1 cellular context compared by ENCODE assay signal in the genomic region with DNA sequence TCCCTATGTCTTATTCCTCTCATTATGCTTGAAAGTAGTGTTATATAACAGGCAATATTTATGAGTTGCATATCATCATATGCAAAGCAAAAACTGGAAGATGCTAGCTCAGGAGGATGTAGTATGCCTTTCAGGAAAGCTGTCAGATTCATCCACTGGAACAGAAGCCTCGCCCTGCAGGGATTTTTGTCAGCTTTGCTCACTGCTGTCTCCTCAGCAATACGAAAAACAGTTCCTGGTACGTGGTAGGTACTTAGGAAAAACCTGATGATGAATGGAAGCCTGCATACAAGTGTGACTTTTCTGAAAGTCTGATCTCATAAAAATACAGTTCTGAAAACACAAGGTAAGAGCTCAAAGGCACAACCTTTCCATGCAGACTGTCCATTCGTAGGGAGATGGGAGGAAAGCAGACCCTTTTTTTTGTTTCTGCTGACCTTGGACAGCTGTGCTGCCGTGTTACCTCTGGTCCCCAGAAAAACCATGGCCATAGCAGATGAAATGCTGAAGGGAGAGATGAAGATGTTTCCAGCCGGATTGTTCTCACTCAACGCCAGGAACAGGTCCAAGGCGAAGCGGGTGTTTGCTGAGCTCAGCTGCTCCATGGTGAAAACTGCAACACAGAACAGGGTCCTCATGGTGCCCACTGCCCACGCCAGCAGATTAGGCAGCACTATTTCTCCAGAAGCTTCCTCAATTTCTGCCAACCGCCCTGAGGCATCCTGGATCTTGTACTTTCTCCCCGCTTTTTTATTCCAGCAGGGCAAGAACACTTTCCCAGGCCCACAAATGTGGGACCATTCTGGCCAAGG.
TF ChIP-seq lines count a peak whose summit lies in the region.

No MANE protein-coding gene starts in this region.

TF ChIP-seq in GM23338, 12 proteins besides CTCF, POLR2A, EP300 and RAD21 (continued from another document):
- TF ChIP-seq, protein P1, sequence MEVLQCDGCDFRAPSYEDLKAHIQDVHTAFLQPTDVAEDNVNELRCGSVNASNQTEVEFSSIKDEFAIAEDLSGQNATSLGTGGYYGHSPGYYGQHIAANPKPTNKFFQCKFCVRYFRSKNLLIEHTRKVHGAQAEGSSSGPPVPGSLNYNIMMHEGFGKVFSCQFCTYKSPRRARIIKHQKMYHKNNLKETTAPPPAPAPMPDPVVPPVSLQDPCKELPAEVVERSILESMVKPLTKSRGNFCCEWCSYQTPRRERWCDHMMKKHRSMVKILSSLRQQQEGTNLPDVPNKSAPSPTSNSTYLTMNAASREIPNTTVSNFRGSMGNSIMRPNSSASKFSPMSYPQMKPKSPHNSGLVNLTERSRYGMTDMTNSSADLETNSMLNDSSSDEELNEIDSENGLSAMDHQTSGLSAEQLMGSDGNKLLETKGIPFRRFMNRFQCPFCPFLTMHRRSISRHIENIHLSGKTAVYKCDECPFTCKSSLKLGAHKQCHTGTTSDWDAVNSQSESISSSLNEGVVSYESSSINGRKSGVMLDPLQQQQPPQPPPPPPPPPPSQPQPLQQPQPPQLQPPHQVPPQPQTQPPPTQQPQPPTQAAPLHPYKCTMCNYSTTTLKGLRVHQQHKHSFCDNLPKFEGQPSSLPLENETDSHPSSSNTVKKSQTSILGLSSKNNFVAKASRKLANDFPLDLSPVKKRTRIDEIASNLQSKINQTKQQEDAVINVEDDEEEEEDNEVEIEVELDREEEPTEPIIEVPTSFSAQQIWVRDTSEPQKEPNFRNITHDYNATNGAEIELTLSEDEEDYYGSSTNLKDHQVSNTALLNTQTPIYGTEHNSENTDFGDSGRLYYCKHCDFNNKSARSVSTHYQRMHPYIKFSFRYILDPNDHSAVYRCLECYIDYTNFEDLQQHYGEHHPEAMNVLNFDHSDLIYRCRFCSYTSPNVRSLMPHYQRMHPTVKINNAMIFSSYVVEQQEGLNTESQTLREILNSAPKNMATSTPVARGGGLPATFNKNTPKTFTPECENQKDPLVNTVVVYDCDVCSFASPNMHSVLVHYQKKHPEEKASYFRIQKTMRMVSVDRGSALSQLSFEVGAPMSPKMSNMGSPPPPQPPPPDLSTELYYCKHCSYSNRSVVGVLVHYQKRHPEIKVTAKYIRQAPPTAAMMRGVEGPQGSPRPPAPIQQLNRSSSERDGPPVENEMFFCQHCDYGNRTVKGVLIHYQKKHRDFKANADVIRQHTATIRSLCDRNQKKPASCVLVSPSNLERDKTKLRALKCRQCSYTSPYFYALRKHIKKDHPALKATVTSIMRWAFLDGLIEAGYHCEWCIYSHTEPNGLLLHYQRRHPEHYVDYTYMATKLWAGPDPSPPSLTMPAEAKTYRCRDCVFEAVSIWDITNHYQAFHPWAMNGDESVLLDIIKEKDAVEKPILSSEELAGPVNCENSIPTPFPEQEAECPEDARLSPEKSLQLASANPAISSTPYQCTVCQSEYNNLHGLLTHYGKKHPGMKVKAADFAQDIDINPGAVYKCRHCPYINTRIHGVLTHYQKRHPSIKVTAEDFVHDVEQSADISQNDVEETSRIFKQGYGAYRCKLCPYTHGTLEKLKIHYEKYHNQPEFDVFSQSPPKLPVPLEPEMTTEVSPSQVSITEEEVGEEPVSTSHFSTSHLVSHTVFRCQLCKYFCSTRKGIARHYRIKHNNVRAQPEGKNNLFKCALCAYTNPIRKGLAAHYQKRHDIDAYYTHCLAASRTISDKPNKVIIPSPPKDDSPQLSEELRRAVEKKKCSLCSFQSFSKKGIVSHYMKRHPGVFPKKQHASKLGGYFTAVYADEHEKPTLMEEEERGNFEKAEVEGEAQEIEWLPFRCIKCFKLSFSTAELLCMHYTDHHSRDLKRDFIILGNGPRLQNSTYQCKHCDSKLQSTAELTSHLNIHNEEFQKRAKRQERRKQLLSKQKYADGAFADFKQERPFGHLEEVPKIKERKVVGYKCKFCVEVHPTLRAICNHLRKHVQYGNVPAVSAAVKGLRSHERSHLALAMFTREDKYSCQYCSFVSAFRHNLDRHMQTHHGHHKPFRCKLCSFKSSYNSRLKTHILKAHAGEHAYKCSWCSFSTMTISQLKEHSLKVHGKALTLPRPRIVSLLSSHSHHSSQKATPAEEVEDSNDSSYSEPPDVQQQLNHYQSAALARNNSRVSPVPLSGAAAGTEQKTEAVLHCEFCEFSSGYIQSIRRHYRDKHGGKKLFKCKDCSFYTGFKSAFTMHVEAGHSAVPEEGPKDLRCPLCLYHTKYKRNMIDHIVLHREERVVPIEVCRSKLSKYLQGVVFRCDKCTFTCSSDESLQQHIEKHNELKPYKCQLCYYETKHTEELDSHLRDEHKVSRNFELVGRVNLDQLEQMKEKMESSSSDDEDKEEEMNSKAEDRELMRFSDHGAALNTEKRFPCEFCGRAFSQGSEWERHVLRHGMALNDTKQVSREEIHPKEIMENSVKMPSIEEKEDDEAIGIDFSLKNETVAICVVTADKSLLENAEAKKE (CRISPR knock-in tag; IDR thresholded peaks at IDR 0.05) = no peak
- no peak for TF ChIP-seq ZNF331 (CRISPR knock-in tag; IDR thresholded peaks at IDR 0.05; ENCODE audit: low read depth)
- TF ChIP-seq, protein P2, sequence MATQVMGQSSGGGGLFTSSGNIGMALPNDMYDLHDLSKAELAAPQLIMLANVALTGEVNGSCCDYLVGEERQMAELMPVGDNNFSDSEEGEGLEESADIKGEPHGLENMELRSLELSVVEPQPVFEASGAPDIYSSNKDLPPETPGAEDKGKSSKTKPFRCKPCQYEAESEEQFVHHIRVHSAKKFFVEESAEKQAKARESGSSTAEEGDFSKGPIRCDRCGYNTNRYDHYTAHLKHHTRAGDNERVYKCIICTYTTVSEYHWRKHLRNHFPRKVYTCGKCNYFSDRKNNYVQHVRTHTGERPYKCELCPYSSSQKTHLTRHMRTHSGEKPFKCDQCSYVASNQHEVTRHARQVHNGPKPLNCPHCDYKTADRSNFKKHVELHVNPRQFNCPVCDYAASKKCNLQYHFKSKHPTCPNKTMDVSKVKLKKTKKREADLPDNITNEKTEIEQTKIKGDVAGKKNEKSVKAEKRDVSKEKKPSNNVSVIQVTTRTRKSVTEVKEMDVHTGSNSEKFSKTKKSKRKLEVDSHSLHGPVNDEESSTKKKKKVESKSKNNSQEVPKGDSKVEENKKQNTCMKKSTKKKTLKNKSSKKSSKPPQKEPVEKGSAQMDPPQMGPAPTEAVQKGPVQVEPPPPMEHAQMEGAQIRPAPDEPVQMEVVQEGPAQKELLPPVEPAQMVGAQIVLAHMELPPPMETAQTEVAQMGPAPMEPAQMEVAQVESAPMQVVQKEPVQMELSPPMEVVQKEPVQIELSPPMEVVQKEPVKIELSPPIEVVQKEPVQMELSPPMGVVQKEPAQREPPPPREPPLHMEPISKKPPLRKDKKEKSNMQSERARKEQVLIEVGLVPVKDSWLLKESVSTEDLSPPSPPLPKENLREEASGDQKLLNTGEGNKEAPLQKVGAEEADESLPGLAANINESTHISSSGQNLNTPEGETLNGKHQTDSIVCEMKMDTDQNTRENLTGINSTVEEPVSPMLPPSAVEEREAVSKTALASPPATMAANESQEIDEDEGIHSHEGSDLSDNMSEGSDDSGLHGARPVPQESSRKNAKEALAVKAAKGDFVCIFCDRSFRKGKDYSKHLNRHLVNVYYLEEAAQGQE (IDR thresholded peaks at IDR 0.05; ENCODE audit: unreplicated experiment) = no peak
- TF ChIP-seq, protein P3, sequence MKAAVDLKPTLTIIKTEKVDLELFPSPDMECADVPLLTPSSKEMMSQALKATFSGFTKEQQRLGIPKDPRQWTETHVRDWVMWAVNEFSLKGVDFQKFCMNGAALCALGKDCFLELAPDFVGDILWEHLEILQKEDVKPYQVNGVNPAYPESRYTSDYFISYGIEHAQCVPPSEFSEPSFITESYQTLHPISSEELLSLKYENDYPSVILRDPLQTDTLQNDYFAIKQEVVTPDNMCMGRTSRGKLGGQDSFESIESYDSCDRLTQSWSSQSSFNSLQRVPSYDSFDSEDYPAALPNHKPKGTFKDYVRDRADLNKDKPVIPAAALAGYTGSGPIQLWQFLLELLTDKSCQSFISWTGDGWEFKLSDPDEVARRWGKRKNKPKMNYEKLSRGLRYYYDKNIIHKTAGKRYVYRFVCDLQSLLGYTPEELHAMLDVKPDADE (IDR thresholded peaks at IDR 0.05) = no peak
- no peak for TF ChIP-seq EZH2phosphoT487 (IDR thresholded peaks at IDR 0.05; ENCODE audit: unreplicated experiment)
- TF ChIP-seq POLR2AphosphoS5 (IDR thresholded peaks at IDR 0.05; ENCODE audit: low read depth) = no peak
- TF ChIP-seq NANOG (IDR thresholded peaks at IDR 0.05; ENCODE audit: borderline replicate concordance) = no peak
- no peak for TF ChIP-seq EZH2 (IDR thresholded peaks at IDR 0.05; ENCODE audit: low read depth, unreplicated experiment)
